25 cellular contexts compared by ENCODE assay signal in the genomic region with DNA sequence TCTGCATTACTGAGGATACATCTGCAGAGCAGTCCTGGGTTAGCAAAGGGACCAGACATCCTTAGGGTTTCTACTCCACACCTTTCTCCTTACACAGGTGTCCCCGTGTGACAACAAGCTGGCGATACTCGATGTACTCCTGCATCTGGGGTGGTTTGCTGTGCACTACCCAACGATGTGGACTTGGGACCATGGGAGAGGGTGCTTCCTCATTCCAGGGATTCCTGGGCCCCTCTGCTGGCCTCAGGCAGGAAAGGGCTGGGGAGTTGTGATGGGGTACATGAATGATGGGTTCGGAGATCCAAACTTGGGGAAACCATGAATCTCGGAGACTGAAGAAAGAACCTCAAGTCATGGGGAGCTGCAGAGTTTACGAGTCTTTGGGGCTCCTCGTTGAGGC.
"Had no signal": no experiment of that assay in that cellular context is flagged by ENCODE, and none has a peak within 500 bp of the region (broad histone marks: within the 10 kb centered on the region; RNA-seq: fewer than 3 reads in every experiment).

No MANE protein-coding gene starts in this region.

- H3K4me3 ChIP-seq: lung, mucosa of descending colon, prostate gland, skin epidermis, spleen, testis, tibial artery, upper lobe of left lung had no signal

- H3K36me3 ChIP-seq: prostate gland, spleen, tibial artery, upper lobe of left lung had no signal

- H3K4me1 Mint-ChIP-seq: immature natural killer cell; memory B cell; naive B cell; neural crest cell; stimulated activated memory B cell treated with anti-CD40 and anti-IgM and Interleukin-4, amounts not matched to agents 10 μg/mL and 1 μg/mL and 100 μg/mL, for 72 hours had no signal

- FAIRE-seq: frontal cortex, keratinocyte, urothelium cell line had no signal

- H3K27me3 Mint-ChIP-seq: effector memory CD8-positive, alpha-beta T cell; memory B cell; naive B cell; natural killer cell treated with Interleukin-12 subunit alpha and Interleukin-12 subunit beta and Interleukin-15 and Interleukin-18, amount 100 ng/mL, for 72 hours; stimulated activated memory B cell treated with anti-CD40 and anti-IgM and Interleukin-4, amounts not matched to agents 10 μg/mL and 1 μg/mL and 100 μg/mL, for 72 hours had no signal

- DNase-seq: cortex of kidney; effector memory CD8-positive, alpha-beta T cell; hypothalamus; immature natural killer cell; mucosa of descending colon; naive B cell; right cardiac atrium; spleen; stimulated activated CD4-positive, alpha-beta T cell treated with anti-CD3 and anti-CD28 coated beads, Interleukin-4, amount 100 ng/mL, for 4 hours; stimulated activated naive CD8-positive, alpha-beta T cell treated with anti-CD3 and anti-CD28 coated beads, Interleukin-15, Interleukin-2, amounts not matched to agents 100 U/mL and 50 U/mL, for 24 hours; substantia nigra; testis; tibial artery; upper lobe of left lung had no signal

- H3K27me3 ChIP-seq: spleen, testis, tibial artery, upper lobe of left lung had no signal

- H3K27ac Mint-ChIP-seq: effector memory CD8-positive, alpha-beta T cell; immature natural killer cell; memory B cell; mesothelial cell of epicardium; naive B cell; natural killer cell treated with Interleukin-12 subunit alpha and Interleukin-12 subunit beta and Interleukin-15 and Interleukin-18, amount 100 ng/mL, for 72 hours; stimulated activated memory B cell treated with anti-CD40 and anti-IgM and Interleukin-4, amounts not matched to agents 10 μg/mL and 1 μg/mL and 100 μg/mL, for 72 hours had no signal

- H3K36me3 Mint-ChIP-seq: immature natural killer cell; memory B cell; mesothelial cell of epicardium; naive B cell; natural killer cell treated with Interleukin-12 subunit alpha and Interleukin-12 subunit beta and Interleukin-15 and Interleukin-18, amount 100 ng/mL, for 72 hours; stimulated activated memory B cell treated with anti-CD40 and anti-IgM and Interleukin-4, amounts not matched to agents 10 μg/mL and 1 μg/mL and 100 μg/mL, for 72 hours had no signal

- H3K4me3 Mint-ChIP-seq: effector memory CD8-positive, alpha-beta T cell; immature natural killer cell; memory B cell; mesothelial cell of epicardium; naive B cell; natural killer cell treated with Interleukin-12 subunit alpha and Interleukin-12 subunit beta and Interleukin-15 and Interleukin-18, amount 100 ng/mL, for 72 hours; neural crest cell; stimulated activated memory B cell treated with anti-CD40 and anti-IgM and Interleukin-4, amounts not matched to agents 10 μg/mL and 1 μg/mL and 100 μg/mL, for 72 hours had no signal
